ENCODE assay signal across 8 cellular contexts in genomic region chr14:39432179-39432618, GRCh38. TPM values are rescaled to one million over a fixed set of nuclear protein-coding genes. Genes with fewer than 3 reads are reported as not detected.
DNase-seq lines count a peak whose midpoint lies in the region; ATAC-seq, FAIRE-seq and TF ChIP-seq lines count a peak whose summit lies in the region.

TSS of gene FBXO33 (minus strand) at chr14:39432433. CDS start at chr14:39432162, 271 bp downstream.

- FAIRE-seq in bronchial epithelial cell (lab: Jason Lieb, UNC) = no peak

- no peaks in the 10 kb centered on the region for H3F3A ChIP-seq in smooth muscle cell (ENCODE audit: low read depth)

- POLR2A ChIA-PET in WTC11 (lab: Charles Lee) = interaction anchor here (0.6 to 2.6 kb wide), 16 partner anchors 10 to 335 kb away, joined by 3 to 11 read pairs (median 4); partner anchors contain the start of genes PNN, SEC23A and TRAPPC6B

- peak; percentile 98 for DNase-seq in NCI-H2227 treated with DMSO at 0.1 percent for 48 hours (lab: John Stamatoyannopoulos, UW)
- peak; percentile 96 for DNase-seq in WTC11 (ENCODE audit: low spot score)
- DNase-seq in bronchial epithelial cell (ENCODE audit: low read depth) = peak; percentile 86
- DNase-seq in iPS-NIHi7 (ENCODE audit: extremely low spot score) = peak; percentile 95
- peak; percentile 87 for DNase-seq in smooth muscle cell (lab: John Stamatoyannopoulos, UW; ENCODE audit: unreplicated experiment)

- peak within 1 kb of the TSS; percentile 100 for H3K27ac Mint-ChIP-seq in WTC11

- H3K27me3 ChIP-seq in ACC112 (ENCODE audit: insufficient read depth, low read length) (no peaks in the 10 kb centered on the region), bronchial epithelial cell (ENCODE audit: control insufficient read depth, insufficient read depth, low read length) (no peaks in the 10 kb centered on the region), smooth muscle cell (ENCODE audit: low read depth) (no peaks in the 10 kb centered on the region)

- H3K36me3 ChIP-seq in ACC112 (ENCODE audit: insufficient read depth, low read length) = no peaks in the 10 kb centered on the region
- H3K36me3 ChIP-seq in bronchial epithelial cell (ENCODE audit: control insufficient read depth, insufficient read depth, low read length) = no peaks in the 10 kb centered on the region
- H3K36me3 ChIP-seq in smooth muscle cell (ENCODE audit: low read depth) = no peaks in the 10 kb centered on the region

- peak within 1 kb of the TSS; percentile 100 for H3K9ac ChIP-seq in smooth muscle cell (ENCODE audit: low read depth)

- peak within 1 kb of the TSS; percentile 97 for H3K4me2 ChIP-seq in smooth muscle cell

- ATAC-seq in GM18909 (IDR thresholded peaks at IDR 0.05; ENCODE audit: poor library complexity, unreplicated experiment) (peak; percentile 84), HG03175 (IDR thresholded peaks at IDR 0.05; ENCODE audit: unreplicated experiment) (peak; percentile 84), WTC11 (peak; percentile 85)

- H3K4me1 Mint-ChIP-seq in WTC11 = peaks cover 23% of the 10 kb centered on the region

- H3K36me3 Mint-ChIP-seq in WTC11 = no peaks in the 10 kb centered on the region

- H3K9me3 Mint-ChIP-seq in WTC11 = no peaks in the 10 kb centered on the region

- H3K27ac ChIP-seq in ACC112 (ENCODE audit: low read depth, low read length) = peak within 1 kb of the TSS; percentile 100
- peak within 1 kb of the TSS; percentile 100 for H3K27ac ChIP-seq in smooth muscle cell (ENCODE audit: low read depth)

- WGBS in smooth muscle cell (ENCODE audit: low lambda C conversion rate) = under 1% methylated on average over 37 of the region's 47 CpGs

- H3K4me3 ChIP-seq in ACC112 (ENCODE audit: low read depth, low read length) = peak within 1 kb of the TSS; percentile 97
- peak within 1 kb of the TSS; percentile 89 for H3K4me3 ChIP-seq in bronchial epithelial cell (ENCODE audit: low read depth, low read length)
- peak within 1 kb of the TSS; percentile 91 for H3K4me3 ChIP-seq in smooth muscle cell

- peaks cover 18% of the 10 kb centered on the region for H3K4me1 ChIP-seq in ACC112 (ENCODE audit: control insufficient read depth, insufficient read depth, low read length, unreplicated experiment)
- peaks cover 26% of the 10 kb centered on the region for H3K4me1 ChIP-seq in smooth muscle cell (ENCODE audit: low read depth)

- no peak for TF ChIP-seq CTCF in WTC11 (IDR thresholded peaks at IDR 0.05)
- TF ChIP-seq CTCF in bronchial epithelial cell (IDR thresholded peaks at IDR 0.05; ENCODE audit: insufficient read depth, low read length, severe bottlenecking) = no peak
- TF ChIP-seq CTCF in smooth muscle cell (IDR thresholded peaks at IDR 0.05; ENCODE audit: borderline replicate concordance, insufficient read depth, poor library complexity, severe bottlenecking) = no peak

- H3K9me3 ChIP-seq in smooth muscle cell (replicated peaks; ENCODE audit: low read depth) = no peaks in the 10 kb centered on the region

- H3K4me3 Mint-ChIP-seq in WTC11 = peak within 1 kb of the TSS; percentile 98

- CTCF ChIA-PET in WTC11 (lab: Charles Lee) = interaction anchor here (0.6 to 1.9 kb wide), 8 partner anchors 15 to 329 kb away, joined by 3 to 10 read pairs (median 4); partner anchors contain the start of genes SEC23A and TRAPPC6B

- H3K79me2 ChIP-seq in ACC112 (ENCODE audit: control insufficient read depth, insufficient read depth, low read length, unreplicated experiment) = peaks cover 32% of the 10 kb centered on the region
- H3K79me2 ChIP-seq in smooth muscle cell (ENCODE audit: low read depth) = peaks cover 44% of the 10 kb centered on the region

- H2AFZ ChIP-seq in ACC112 (ENCODE audit: low read length, unreplicated experiment) (peak within 1 kb of the TSS; percentile 97), smooth muscle cell (ENCODE audit: low read depth) (peak within 1 kb of the TSS; percentile 98)

- H3K27me3 Mint-ChIP-seq in WTC11 (ENCODE audit: low read depth) = no peaks in the 10 kb centered on the region

- peaks cover 44% of the 10 kb centered on the region for H4K20me1 ChIP-seq in smooth muscle cell (ENCODE audit: low read depth)

TF ChIP-seq in WTC11, 78 proteins besides CTCF, POLR2A, EP300 and RAD21:
- peak; percentile 90; the same call in 1 of the 2 replicates for TF ChIP-seq FOXK1 (CRISPR knock-in tag; IDR thresholded peaks at IDR 0.05)
- TF ChIP-seq E2F5 (CRISPR knock-in tag; IDR thresholded peaks at IDR 0.05) = no peak
- 0 out of 2 replicates have a peak, but pooled peaks have one; percentile 56 for TF ChIP-seq TP53 (CRISPR knock-in tag; IDR thresholded peaks at IDR 0.05)
- no peak for TF ChIP-seq NR1H2 (CRISPR knock-in tag; IDR thresholded peaks at IDR 0.05)
- no peak for TF ChIP-seq TEAD1 (CRISPR knock-in tag; IDR thresholded peaks at IDR 0.05)
- peak; percentile 69 for TF ChIP-seq SP1 (CRISPR knock-in tag; conservative IDR thresholded peaks at IDR 0.05)
- peak; percentile 92 for TF ChIP-seq USF1 (CRISPR knock-in tag; IDR thresholded peaks at IDR 0.05)
- TF ChIP-seq USF2 (CRISPR knock-in tag; IDR thresholded peaks at IDR 0.05) = peak; percentile 91
- TF ChIP-seq MYBL2 (CRISPR knock-in tag; IDR thresholded peaks at IDR 0.05) = no peak
- 0 out of 2 replicates have a peak, but pooled peaks have one; percentile 51 for TF ChIP-seq GABPB1 (CRISPR knock-in tag; IDR thresholded peaks at IDR 0.05)
- TF ChIP-seq TEAD4 (CRISPR knock-in tag; IDR thresholded peaks at IDR 0.05) = no peak
- no peak for TF ChIP-seq NFYB (CRISPR knock-in tag; conservative IDR thresholded peaks at IDR 0.05; ENCODE audit: low read depth)

RNA-seq across cellular contexts. Expression of gene FBXO33, which starts in this region (rescaled TPM):
- total RNA-seq in WTC11 (2021) (7.8 to 9.6 TPM (median 8.4 TPM) in 3 replicates), bronchial epithelial cell (11.3 and 13.7 TPM in 2 replicates), smooth muscle cell (15.4 and 20.1 TPM in 2 replicates)
- 9.2 and 9.3 TPM in 2 replicates for polyA plus RNA-seq in smooth muscle cell

Comparison
In these comparisons a context has a peak if more than half of its experiments do, and no peak if none do; other contexts are left out.
1. Peak in every context shown above with its lines: DNase-seq, ATAC-seq, H3K4me3 ChIP-seq and H3K27ac ChIP-seq.